ENCODE assay signal across 17 cellular contexts in genomic region chr5:97458851-97459250, GRCh38.
DNase-seq lines count a peak whose midpoint lies in the region; ATAC-seq, FAIRE-seq and TF ChIP-seq lines count a peak whose summit lies in the region.
"Had no signal": no experiment of that assay in that cellular context is flagged by ENCODE, and none has a peak within 500 bp of the region (broad histone marks: within the 10 kb centered on the region; RNA-seq: fewer than 3 reads in every experiment).

No MANE protein-coding gene starts in this region.

- BruUV-seq in GM12878 (replicated peaks; lab: Mats Ljungman, UMichigan) = no TSS peak

- no peak overlapping the region for H3K9ac ChIP-seq in GM12878 (ENCODE audit: control insufficient read depth, insufficient read depth, low read length)

- intact Hi-C loops in GM12878 (cut with micrococcal nuclease; ENCODE audit: unreplicated experiment) = no loop called here

- H3K27ac ChIP-seq in GM12878 (ENCODE audit: control insufficient read depth, insufficient read depth) = no peak overlapping the region
- H3K27ac ChIP-seq: hepatocyte, upper lobe of right lung had no signal

- RAD21 ChIA-PET in GM12878 (lab: Charles Lee; ENCODE audit: unreplicated experiment) = interaction anchor here (0.7 to 1.1 kb wide), 3 partner anchors 10 to 37 kb away, joined by 3 to 4 read pairs (median 4); no protein-coding TSS in a partner anchor

- SMC1A ChIA-PET in GM12878 (lab: Charles Lee; ENCODE audit: uncharacterized antibody, unreplicated experiment) = interaction anchor here (0.6 to 1.4 kb wide), 5 partner anchors 16 to 75 kb away, joined by 3 to 6 read pairs (median 4); no protein-coding TSS in a partner anchor

- H3K4me2 ChIP-seq in GM12878 (ENCODE audit: control insufficient read depth, insufficient read depth) = peak overlapping the region; percentile 50
- H3K4me2 ChIP-seq: hepatocyte had no signal

- no peak overlapping the region for H3K4me3 Mint-ChIP-seq in osteocyte (ENCODE audit: unreplicated experiment)
- H3K4me3 Mint-ChIP-seq: activated CD4-positive, alpha-beta T cell treated with anti-CD3 and anti-CD28 coated beads, Interleukin-2, amount 10 ng/mL, durations not matched to agents 7 days and 5 days; activated naive CD8-positive, alpha-beta T cell treated with anti-CD3 and anti-CD28 coated beads, Interleukin-2, amount 50 U/mL, for 24 hours; activated T-cell treated with anti-CD3 and anti-CD28 coated beads, Interleukin-2, amount 50 U/mL, for 4 hours; stimulated activated effector memory CD8-positive, alpha-beta T cell treated with anti-CD3 and anti-CD28 coated beads, Interleukin-12 subunit alpha, Interleukin-12 subunit beta, amount 100 ng/mL, for 72 hours had no signal

- no peak for TF ChIP-seq RAD21 in GM12878 (IDR thresholded peaks at IDR 0.05; ENCODE audit: insufficient read depth, low read depth, low read length)

- POLR2A ChIA-PET in GM12878 (lab: Charles Lee) = no interaction called here

- TF ChIP-seq CTCF in GM12878 (IDR thresholded peaks at IDR 0.05 in 2 of 3, conservative IDR thresholded peaks at IDR 0.05 in 1 of 3; ENCODE audit: control insufficient read depth in 2 of 3, extremely low read depth in 1 of 3, insufficient read depth in 1 of 3, low read depth in 3 of 3, low read length in 3 of 3) (no peak), osteocyte (IDR thresholded peaks at IDR 0.05) (no peak)

- no peak overlapping the region for H2AFZ ChIP-seq in GM12878 (ENCODE audit: control insufficient read depth, low read depth, low read length)
- H2AFZ ChIP-seq: hepatocyte had no signal

- 19% methylated on average over 5 of the region's 5 CpGs for WGBS in GM12878 (ENCODE audit: insufficient coverage, insufficient replicate concordance, low lambda C conversion rate, missing lambda C conversion rate)

- no peak for TF ChIP-seq POLR2A in GM12878 (IDR thresholded peaks at IDR 0.05; ENCODE audit: low read depth, low read length)

- no peaks in the 10 kb centered on the region for H3K36me3 ChIP-seq in GM12878 (ENCODE audit: control insufficient read depth in 2 of 2, insufficient read depth in 2 of 2, low read length in 1 of 2)
- H3K36me3 ChIP-seq: upper lobe of right lung had no signal

- no peak for TF ChIP-seq EP300 in GM12878 (IDR thresholded peaks at IDR 0.05; ENCODE audit: borderline replicate concordance in 1 of 2, control insufficient read depth in 1 of 2, low read depth in 2 of 2, low read length in 2 of 2)

- CTCF ChIA-PET in GM12878 (lab: Yijun Ruan, JAX) = interaction anchor here (1.7 kb wide), 1 partner anchor 41 kb away, joined by 3 read pairs; no protein-coding TSS in a partner anchor

- DNase-seq in GM12878 (ENCODE audit: low read depth, low spot score) = peak; percentile 32
- DNase-seq in osteocyte (ENCODE audit: extremely low spot score, unreplicated experiment) = no peak
- no peak for DNase-seq in NOMO-1 treated with DMSO at 0.1 percent for 48 hours (lab: John Stamatoyannopoulos, UW; ENCODE audit: unreplicated experiment)
- no peak for DNase-seq in NCI-H146 treated with DMSO at 0.1 percent for 48 hours (lab: John Stamatoyannopoulos, UW; ENCODE audit: unreplicated experiment)
- DNase-seq: activated CD4-positive, alpha-beta T cell treated with anti-CD3 and anti-CD28 coated beads, Interleukin-2, amount 10 ng/mL, durations not matched to agents 7 days and 5 days; activated naive CD8-positive, alpha-beta T cell treated with anti-CD3 and anti-CD28 coated beads, Interleukin-2, amount 50 U/mL, for 24 hours; activated T-cell treated with anti-CD3 and anti-CD28 coated beads, Interleukin-2, amount 50 U/mL, for 4 hours; effector CD8-positive, alpha-beta T cell; mucosa of descending colon; NCI-H1417 treated with DMSO at 0.1 percent for 48 hours; NCI-H446; upper lobe of right lung had no signal

- H3K4me3 ChIP-seq in GM12878 = no peak overlapping the region
- H3K4me3 ChIP-seq: hepatocyte, mucosa of descending colon, upper lobe of right lung had no signal

- H3K4me1 Mint-ChIP-seq in osteocyte (ENCODE audit: unreplicated experiment) = no peaks in the 10 kb centered on the region
- H3K4me1 Mint-ChIP-seq: activated CD4-positive, alpha-beta T cell treated with anti-CD3 and anti-CD28 coated beads, Interleukin-2, amount 10 ng/mL, durations not matched to agents 7 days and 5 days; activated naive CD8-positive, alpha-beta T cell treated with anti-CD3 and anti-CD28 coated beads, Interleukin-2, amount 50 U/mL, for 24 hours; stimulated activated effector memory CD8-positive, alpha-beta T cell treated with anti-CD3 and anti-CD28 coated beads, Interleukin-12 subunit alpha, Interleukin-12 subunit beta, amount 100 ng/mL, for 72 hours had no signal

- no peaks in the 10 kb centered on the region for H3K27me3 ChIP-seq in GM12878 (replicated peaks in 1 of 2; ENCODE audit: control insufficient read depth in 2 of 2, insufficient read depth in 2 of 2, low read length in 1 of 2)
- H3K27me3 ChIP-seq: hepatocyte, upper lobe of right lung had no signal

- no peaks in the 10 kb centered on the region for H4K20me1 ChIP-seq in GM12878 (ENCODE audit: control insufficient read depth, insufficient read depth)

- H3K27ac Mint-ChIP-seq in osteocyte (ENCODE audit: unreplicated experiment) = no peak overlapping the region
- H3K27ac Mint-ChIP-seq: activated CD4-positive, alpha-beta T cell treated with anti-CD3 and anti-CD28 coated beads, Interleukin-2, amount 10 ng/mL, durations not matched to agents 7 days and 5 days; activated naive CD8-positive, alpha-beta T cell treated with anti-CD3 and anti-CD28 coated beads, Interleukin-2, amount 50 U/mL, for 24 hours; stimulated activated effector memory CD8-positive, alpha-beta T cell treated with anti-CD3 and anti-CD28 coated beads, Interleukin-12 subunit alpha, Interleukin-12 subunit beta, amount 100 ng/mL, for 72 hours had no signal

- H3K36me3 Mint-ChIP-seq in osteocyte (ENCODE audit: unreplicated experiment) = no peaks in the 10 kb centered on the region
- H3K36me3 Mint-ChIP-seq: stimulated activated effector memory CD8-positive, alpha-beta T cell treated with anti-CD3 and anti-CD28 coated beads, Interleukin-12 subunit alpha, Interleukin-12 subunit beta, amount 100 ng/mL, for 72 hours had no signal

- no peaks in the 10 kb centered on the region for H3K9me3 Mint-ChIP-seq in osteocyte (ENCODE audit: unreplicated experiment)
- H3K9me3 Mint-ChIP-seq: activated CD4-positive, alpha-beta T cell treated with anti-CD3 and anti-CD28 coated beads, Interleukin-2, amount 10 ng/mL, durations not matched to agents 7 days and 5 days; activated naive CD8-positive, alpha-beta T cell treated with anti-CD3 and anti-CD28 coated beads, Interleukin-2, amount 50 U/mL, for 24 hours; stimulated activated effector memory CD8-positive, alpha-beta T cell treated with anti-CD3 and anti-CD28 coated beads, Interleukin-12 subunit alpha, Interleukin-12 subunit beta, amount 100 ng/mL, for 72 hours had no signal

- no peaks in the 10 kb centered on the region; the same call in 2 of the 3 replicates for H3K9me3 ChIP-seq in GM12878 (replicated peaks; ENCODE audit: control insufficient read depth, insufficient read depth, low read length)
- H3K9me3 ChIP-seq: mucosa of descending colon, upper lobe of right lung had no signal

- FAIRE-seq in GM12878 (lab: Jason Lieb, UNC) = peak; percentile 61

- H3K4me1 ChIP-seq in GM12878 (ENCODE audit: control insufficient read depth, insufficient read depth, low read length) = peaks cover 7% of the 10 kb centered on the region
- H3K4me1 ChIP-seq: upper lobe of right lung had no signal

- ATAC-seq in GM18867 (IDR thresholded peaks at IDR 0.05; ENCODE audit: unreplicated experiment) = peak; percentile 90
- peak; percentile 94 for ATAC-seq in GM21515 (IDR thresholded peaks at IDR 0.05; ENCODE audit: unreplicated experiment)
- ATAC-seq in HG03060 (IDR thresholded peaks at IDR 0.05; ENCODE audit: low read depth, unreplicated experiment) = peak; percentile 62
- ATAC-seq in GM12878 = peak; percentile 82
- ATAC-seq: activated naive CD8-positive, alpha-beta T cell treated with anti-CD3 and anti-CD28 coated beads, Interleukin-2, amount 50 U/mL, for 24 hours; activated T-cell treated with anti-CD3 and anti-CD28 coated beads, Interleukin-2, amount 50 U/mL, for 4 hours; mucosa of descending colon; stimulated activated effector memory CD8-positive, alpha-beta T cell treated with anti-CD3 and anti-CD28 coated beads, Interleukin-12 subunit alpha, Interleukin-12 subunit beta, amount 100 ng/mL, for 72 hours; upper lobe of right lung had no signal

- H3K27me3 Mint-ChIP-seq in osteocyte (ENCODE audit: unreplicated experiment) = peaks cover 10% of the 10 kb centered on the region
- H3K27me3 Mint-ChIP-seq: activated CD4-positive, alpha-beta T cell treated with anti-CD3 and anti-CD28 coated beads, Interleukin-2, amount 10 ng/mL, durations not matched to agents 7 days and 5 days; activated naive CD8-positive, alpha-beta T cell treated with anti-CD3 and anti-CD28 coated beads, Interleukin-2, amount 50 U/mL, for 24 hours had no signal

- in situ Hi-C loops in GM12878 (cut with MboI) = no loop called here

- no peaks in the 10 kb centered on the region for H3K79me2 ChIP-seq in GM12878 (ENCODE audit: control insufficient read depth, insufficient read depth, low read length)
- H3K79me2 ChIP-seq: hepatocyte had no signal

TF ChIP-seq in GM12878, 131 proteins besides CTCF, POLR2A, EP300 and RAD21:
- no peak for TF ChIP-seq NFIC (IDR thresholded peaks at IDR 0.05; ENCODE audit: low read depth, low read length)
- peak; percentile 61; the same call in 1 of the 2 replicates for TF ChIP-seq PAX5 (IDR thresholded peaks at IDR 0.05; ENCODE audit: borderline replicate concordance, low read depth, low read length)
- peak; percentile 91 for TF ChIP-seq SPI1 (IDR thresholded peaks at IDR 0.05; ENCODE audit: borderline replicate concordance, insufficient read depth, low read depth, low read length)
- TF ChIP-seq ZNF207 (IDR thresholded peaks at IDR 0.05; ENCODE audit: borderline replicate concordance) = no peak
- TF ChIP-seq, protein P1, sequence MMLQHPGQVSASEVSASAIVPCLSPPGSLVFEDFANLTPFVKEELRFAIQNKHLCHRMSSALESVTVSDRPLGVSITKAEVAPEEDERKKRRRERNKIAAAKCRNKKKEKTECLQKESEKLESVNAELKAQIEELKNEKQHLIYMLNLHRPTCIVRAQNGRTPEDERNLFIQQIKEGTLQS (IDR thresholded peaks at IDR 0.05; ENCODE audit: borderline replicate concordance, extremely low read depth, low read depth, low read length) = no peak
- no peak for TF ChIP-seq EGR1 (IDR thresholded peaks at IDR 0.05; ENCODE audit: borderline replicate concordance in 1 of 2, low read depth in 2 of 2, low read length in 2 of 2)
- no peak for TF ChIP-seq KAT2A (conservative IDR thresholded peaks at IDR 0.05; ENCODE audit: control insufficient read depth, low read depth, low read length)
- no peak for TF ChIP-seq EZH2 (IDR thresholded peaks at IDR 0.05; ENCODE audit: borderline replicate concordance, control insufficient read depth, low read depth, low read length)
- no peak for TF ChIP-seq SIN3A (IDR thresholded peaks at IDR 0.05; ENCODE audit: low read depth, low read length)
- TF ChIP-seq RAD51 (IDR thresholded peaks at IDR 0.05) = no peak
- TF ChIP-seq ZNF384 (IDR thresholded peaks at IDR 0.05; ENCODE audit: borderline replicate concordance, low read depth, low read length) = peak; percentile 58
- no peak for TF ChIP-seq BACH1 (IDR thresholded peaks at IDR 0.05; ENCODE audit: borderline replicate concordance)
TF ChIP-seq in GM12878: peak in this region for 3.
